In genomic region chr15:92809064-92809879, GRCh38 we compare ENCODE assay signal across 8 cellular contexts.
DNase-seq lines count a peak whose midpoint lies in the region; ATAC-seq and TF ChIP-seq lines count a peak whose summit lies in the region.

No MANE protein-coding gene starts in this region.

- ATAC-seq in GM18861 (IDR thresholded peaks at IDR 0.05; ENCODE audit: unreplicated experiment) (peak; percentile 88), HG03095 (IDR thresholded peaks at IDR 0.05; ENCODE audit: unreplicated experiment) (peak; percentile 80)

- TF ChIP-seq CTCF in brain microvascular endothelial cell (IDR thresholded peaks at IDR 0.05; ENCODE audit: low read depth, low read length, missing control alignments): peak; percentile 55

- in situ Hi-C loops in ACHN (cut with HindIII; ENCODE audit: low pct_ligation_motif_present, low pct_unique_long_range_greater_than_20kb, low sequenced_read_pairs) (loop anchor here (25.0 kb wide), 1 partner anchor 103 kb away; the partner anchor contains the start of gene CHD2), brain microvascular endothelial cell (cut with HindIII; ENCODE audit: low pct_ligation_motif_present, low sequenced_read_pairs) (no loop called here)

- peak; percentile 94 for DNase-seq in ACHN
- DNase-seq in NCI-H2107 treated with DMSO at 0.1 percent for 48 hours (lab: John Stamatoyannopoulos, UW; ENCODE audit: unreplicated experiment): peak; percentile 81
- peak; percentile 99 for DNase-seq in UCSD-AML1 (lab: John Stamatoyannopoulos, UW; ENCODE audit: unreplicated experiment)
- peak; percentile 92 for DNase-seq in brain microvascular endothelial cell

- H3K27ac ChIP-seq in brain microvascular endothelial cell: peak overlapping the region; percentile 94
- H3K27ac ChIP-seq in iPS-18a (ENCODE audit: low read length): peak overlapping the region; percentile 100

- H3K9me3 ChIP-seq in iPS-18a (ENCODE audit: control insufficient read depth, low read depth, low read length) (no peaks in the 10 kb centered on the region), skeletal muscle satellite cell (replicated peaks; ENCODE audit: low read length) (no peaks in the 10 kb centered on the region)

- no peaks in the 10 kb centered on the region for H3K27me3 ChIP-seq in brain microvascular endothelial cell (replicated peaks)
- H3K27me3 ChIP-seq in iPS-18a (ENCODE audit: control insufficient read depth, insufficient read depth, low read length): no peaks in the 10 kb centered on the region
- no peaks in the 10 kb centered on the region for H3K27me3 ChIP-seq in skeletal muscle satellite cell (ENCODE audit: control insufficient read depth, insufficient read depth, low read length)

- H3K4me1 ChIP-seq in iPS-18a (ENCODE audit: control insufficient read depth, low read depth, low read length) (peaks cover 30% of the 10 kb centered on the region), skeletal muscle satellite cell (ENCODE audit: control insufficient read depth, insufficient read depth, low read length) (peaks cover 41% of the 10 kb centered on the region)

- peak overlapping the region; percentile 100 for H3K9ac ChIP-seq in iPS-18a (ENCODE audit: low read length)
- peak overlapping the region; percentile 95 for H3K9ac ChIP-seq in skeletal muscle satellite cell (ENCODE audit: low read depth, low read length)

- peak overlapping the region; percentile 97 for H3K4me2 ChIP-seq in skeletal muscle satellite cell (ENCODE audit: low read length)

- peak overlapping the region; percentile 64 for H3K4me3 ChIP-seq in brain microvascular endothelial cell (ENCODE audit: low read depth, low read length)
- peak overlapping the region; percentile 83 for H3K4me3 ChIP-seq in iPS-18a (ENCODE audit: low read length)
- peak overlapping the region; percentile 76 for H3K4me3 ChIP-seq in skeletal muscle satellite cell (ENCODE audit: low read length)

- H3K36me3 ChIP-seq in brain microvascular endothelial cell (replicated peaks) (no peaks in the 10 kb centered on the region), iPS-18a (ENCODE audit: control insufficient read depth, low read depth, low read length) (no peaks in the 10 kb centered on the region), skeletal muscle satellite cell (ENCODE audit: insufficient read depth, low read length) (no peaks in the 10 kb centered on the region)

Comparison
In these comparisons a context has a peak if more than half of its experiments do, and no peak if none do; other contexts are left out.
1. Peak in every context shown above with its lines: DNase-seq, ATAC-seq, H3K4me3 ChIP-seq and H3K27ac ChIP-seq.